8 cellular contexts compared by ENCODE assay signal in the genomic region with DNA sequence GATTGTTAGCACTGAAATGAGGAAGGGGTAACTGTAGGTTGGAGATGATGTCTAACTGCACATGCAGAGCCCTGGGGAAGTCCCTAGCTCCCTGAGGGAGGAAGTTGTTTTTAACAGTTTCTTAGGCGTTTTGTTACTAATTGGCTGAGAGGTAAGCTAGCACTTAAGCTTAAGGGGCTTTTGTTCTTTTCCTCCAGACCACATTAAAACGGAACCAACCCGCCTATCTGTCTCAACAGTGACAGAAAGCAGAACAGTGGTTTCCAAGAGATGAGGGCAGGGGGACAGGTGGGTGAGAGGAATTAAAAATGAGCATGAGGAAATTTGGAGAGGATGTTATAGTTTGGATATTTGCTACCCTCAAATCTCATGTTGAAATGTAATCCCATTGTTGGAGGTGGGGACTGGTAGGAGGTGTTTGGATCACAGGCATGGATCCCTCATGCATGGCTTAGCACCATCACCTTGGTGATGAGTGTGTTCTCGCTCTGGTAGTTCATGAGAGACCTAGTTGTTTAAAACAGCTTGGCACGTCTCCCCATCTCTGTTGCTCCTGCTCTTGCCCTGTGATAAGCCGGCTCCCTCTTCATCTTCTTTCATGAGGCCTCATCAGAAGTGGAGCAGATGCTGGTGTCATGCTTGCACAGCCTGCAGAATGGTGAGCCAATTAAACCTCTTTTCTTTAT. TPM values are rescaled to one million over a fixed set of nuclear protein-coding genes. Genes with fewer than 3 reads are reported as not detected.
A peak's percentile ranks its signal among the peaks of the same experiment; 100 is the strongest.
DNase-seq lines count a peak whose midpoint lies in the region; ATAC-seq and TF ChIP-seq lines count a peak whose summit lies in the region.

No MANE protein-coding gene starts in this region.

- H3K27me3 ChIP-seq in BLaER1 treated with 17β-estradiol and CSF1 and Interleukin-3, amounts not matched to agents 10 nM and 100 nM: no peaks in the 10 kb centered on the region
- no peaks in the 10 kb centered on the region for H3K27me3 ChIP-seq in OCI-LY1 (ENCODE audit: insufficient read depth, low read length)

- H3K4me3 Mint-ChIP-seq in activated naive CD4-positive, alpha-beta T cell treated with anti-CD3 and anti-CD28 coated beads for 36 hours: peak overlapping the region; percentile 69

- H2AFZ ChIP-seq in OCI-LY1 (ENCODE audit: low read length): no peak overlapping the region

- peaks cover 34 to 67% (median 48%) of the 10 kb centered on the region in 10 experiments for H3K4me1 ChIP-seq in BLaER1 treated with 17β-estradiol and CSF1 and Interleukin-3, amounts not matched to agents 10 nM and 100 nM
- H3K4me1 ChIP-seq in OCI-LY1 (ENCODE audit: insufficient read depth, low read length, severe bottlenecking): peaks cover 71% of the 10 kb centered on the region

- DNase-seq in GM19238 (ENCODE audit: insufficient read length, low spot score): peak; percentile 35
- DNase-seq in activated naive CD4-positive, alpha-beta T cell treated with anti-CD3 and anti-CD28 coated beads for 36 hours: peak; percentile 77
- peak; percentile 13 to 38 (median 20) for DNase-seq in stimulated activated CD4-positive, alpha-beta T cell treated with anti-CD3 and anti-CD28 coated beads, Interleukin-12 subunit alpha, Interleukin-12 subunit beta, amount 100 ng/mL, for 48 hours (ENCODE audit: low read depth in 2 of 3, low spot score in 1 of 3)
- DNase-seq in AG20443 (ENCODE audit: low spot score): no peak
- DNase-seq in anterior cingulate cortex (lab: John Stamatoyannopoulos, UW): no peak

- H3K4me1 Mint-ChIP-seq in activated naive CD4-positive, alpha-beta T cell treated with anti-CD3 and anti-CD28 coated beads for 36 hours (ENCODE audit: low read depth): peaks cover 57% of the 10 kb centered on the region

- H3K79me2 ChIP-seq in OCI-LY1 (ENCODE audit: insufficient read depth, low read length): peaks cover 34% of the 10 kb centered on the region

- peak overlapping the region; percentile 96 for H3K27ac Mint-ChIP-seq in activated naive CD4-positive, alpha-beta T cell treated with anti-CD3 and anti-CD28 coated beads for 36 hours

- no peak for TF ChIP-seq CTCF in OCI-LY1 (IDR thresholded peaks at IDR 0.05; ENCODE audit: low read length)

- H3K9me3 Mint-ChIP-seq in activated naive CD4-positive, alpha-beta T cell treated with anti-CD3 and anti-CD28 coated beads for 36 hours: peaks cover 1% of the 10 kb centered on the region

- H3F3A ChIP-seq in OCI-LY1 (ENCODE audit: insufficient read depth, low read length): peaks cover 4% of the 10 kb centered on the region

- peak overlapping the region; percentile 71 to 94 (median 82) for H3K4me2 ChIP-seq in BLaER1 treated with 17β-estradiol and CSF1 and Interleukin-3, amounts not matched to agents 10 nM and 100 nM
- H3K4me2 ChIP-seq in OCI-LY1 (ENCODE audit: low read length): peak overlapping the region; percentile 75

- CTCF ChIA-PET in activated naive CD4-positive, alpha-beta T cell treated with anti-CD3 and anti-CD28 coated beads for 36 hours (lab: Charles Lee): interaction anchor here (0.7 to 1.5 kb wide), 5 partner anchors 12 to 56 kb away, joined by 3 to 4 read pairs (median 3); no protein-coding TSS in a partner anchor

- H3K4me3 ChIP-seq in BLaER1 treated with 17β-estradiol and CSF1 and Interleukin-3, amounts not matched to agents 10 nM and 100 nM: peak overlapping the region in 2 of 10 experiments; percentile 17 to 24; a peak in 4 of 20 replicates
- H3K4me3 ChIP-seq in OCI-LY1 (ENCODE audit: low read depth, low read length, poor library complexity, severe bottlenecking): peak overlapping the region; percentile 67

- intact Hi-C loops in activated naive CD4-positive, alpha-beta T cell treated with anti-CD3 and anti-CD28 coated beads for 36 hours (cut with micrococcal nuclease): loop anchor here (1.0 to 5.0 kb wide), 13 partner anchors 15 to 890 kb away; a partner anchor contains a TSS

- H3K27me3 Mint-ChIP-seq in activated naive CD4-positive, alpha-beta T cell treated with anti-CD3 and anti-CD28 coated beads for 36 hours (ENCODE audit: low read depth): no peaks in the 10 kb centered on the region

- no peaks in the 10 kb centered on the region for H3K36me3 ChIP-seq in BLaER1 treated with 17β-estradiol and CSF1 and Interleukin-3, amounts not matched to agents 10 nM and 100 nM
- peaks cover under 1% of the 10 kb centered on the region; the same call in 1 of the 2 replicates for H3K36me3 ChIP-seq in OCI-LY1 (ENCODE audit: insufficient read depth, low read length)

- ATAC-seq in HG03280 (IDR thresholded peaks at IDR 0.05; ENCODE audit: unreplicated experiment): peak; percentile 81

- peak overlapping the region in 10 of 11 experiments; percentile 4 to 67 (median 50); a peak in 20 of 22 replicates for H3K9ac ChIP-seq in BLaER1 treated with 17β-estradiol and CSF1 and Interleukin-3, amounts not matched to agents 10 nM and 100 nM
- H3K9ac ChIP-seq in OCI-LY1 (ENCODE audit: low read length): peak overlapping the region; percentile 79

- H3K27ac ChIP-seq in BLaER1 treated with 17β-estradiol and CSF1 and Interleukin-3, amounts not matched to agents 10 nM and 100 nM: peak overlapping the region; percentile 2 to 82 (median 75); a peak in 21 of 22 replicates
- peak overlapping the region; percentile 99 for H3K27ac ChIP-seq in OCI-LY1 (ENCODE audit: low read depth, low read length, poor library complexity, severe bottlenecking)

- H3K9me3 ChIP-seq in BLaER1 treated with 17β-estradiol and CSF1 and Interleukin-3, amounts not matched to agents 10 nM and 100 nM (replicated peaks in 1 of 11): no peaks in the 10 kb centered on the region
- H3K9me3 ChIP-seq in OCI-LY1 (ENCODE audit: low read length): no peaks in the 10 kb centered on the region

- peaks cover 2% of the 10 kb centered on the region for H3K36me3 Mint-ChIP-seq in activated naive CD4-positive, alpha-beta T cell treated with anti-CD3 and anti-CD28 coated beads for 36 hours (ENCODE audit: low read depth)

- no peaks in the 10 kb centered on the region for H4K20me1 ChIP-seq in BLaER1 treated with 17β-estradiol and CSF1 and Interleukin-3, amounts not matched to agents 10 nM and 100 nM
- no peaks in the 10 kb centered on the region for H4K20me1 ChIP-seq in OCI-LY1 (ENCODE audit: insufficient read depth, low read length)

- no peaks in the 10 kb centered on the region for H3K9me2 ChIP-seq in OCI-LY1 (ENCODE audit: low read depth, low read length)

RNA-seq across cellular contexts. Expression of a gene that starts 38.9 kb away (rescaled TPM):
- 10 to 100 TPM; 14.6 to 15.0 TPM for total RNA-seq in activated naive CD4-positive, alpha-beta T cell treated with anti-CD3 and anti-CD28 coated beads for 36 hours

RNA-seq across cellular contexts. Expression of a gene that starts 44.6 kb away (rescaled TPM):
- total RNA-seq in activated naive CD4-positive, alpha-beta T cell treated with anti-CD3 and anti-CD28 coated beads for 36 hours: 100 to 1,000 TPM; 372 to 379 TPM

RNA-seq across cellular contexts. Expression of a gene that starts 54.2 kb away (rescaled TPM):
- 100 to 1,000 TPM; 106 to 108 TPM for total RNA-seq in activated naive CD4-positive, alpha-beta T cell treated with anti-CD3 and anti-CD28 coated beads for 36 hours

Comparison
In these comparisons a context has a peak if more than half of its experiments do, and no peak if none do; other contexts are left out.
1. DNase-seq: peak in GM19238 (single experiment), activated naive CD4-positive, alpha-beta T cell treated with anti-CD3 and anti-CD28 coated beads for 36 hours (single experiment) and stimulated activated CD4-positive, alpha-beta T cell treated with anti-CD3 and anti-CD28 coated beads, Interleukin-12 subunit alpha, Interleukin-12 subunit beta, amount 100 ng/mL, for 48 hours (3 of 3); none in AG20443 (single experiment) and anterior cingulate cortex (0 of 58).